ENCODE assay signal across 11 cellular contexts in the genomic region with DNA sequence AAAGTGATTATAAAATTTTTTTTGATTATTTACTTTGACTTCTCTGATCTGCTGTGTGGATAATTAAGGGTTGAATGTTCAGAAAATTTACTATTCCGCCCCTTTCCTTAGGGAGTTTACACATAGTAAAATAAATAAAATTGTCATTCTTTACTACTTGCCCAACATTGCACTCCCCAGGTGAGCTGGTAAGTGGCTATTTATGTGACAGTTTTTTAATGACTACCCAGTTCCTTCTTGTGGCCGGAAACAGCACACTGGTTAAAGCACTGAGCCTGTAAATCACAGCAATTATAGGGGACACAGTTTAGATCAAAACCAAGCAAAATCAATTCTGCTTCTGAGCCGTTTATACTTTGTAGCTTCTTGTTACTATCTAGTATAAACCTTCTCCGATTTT.
A peak's percentile ranks its signal among the peaks of the same experiment; 100 is the strongest.
DNase-seq lines count a peak whose midpoint lies in the region; ATAC-seq and TF ChIP-seq lines count a peak whose summit lies in the region.
"Had no signal": no experiment of that assay in that cellular context is flagged by ENCODE, and none has a peak within 500 bp of the region (broad histone marks: within the 10 kb centered on the region; RNA-seq: fewer than 3 reads in every experiment).

No MANE protein-coding gene starts in this region.

- H2AFZ ChIP-seq in OCI-LY3 (ENCODE audit: low read depth, low read length) = no peak overlapping the region

- in situ Hi-C loops in GM13977 (cut with MboI; ENCODE audit: low pct_unique_long_range_greater_than_20kb, low sequenced_read_pairs, unreplicated experiment) = no loop called here

- H3K27ac ChIP-seq in OCI-LY3 (ENCODE audit: low read length) = no peak overlapping the region
- H3K27ac ChIP-seq: cardiac muscle cell had no signal

- no peak overlapping the region for H3K9ac ChIP-seq in OCI-LY3 (ENCODE audit: low read length)

- H4K20me1 ChIP-seq in OCI-LY3 (ENCODE audit: insufficient read depth, low read length) = no peaks in the 10 kb centered on the region

- H3K4me2 ChIP-seq in OCI-LY3 (ENCODE audit: low read length) = peak overlapping the region; percentile 39

- TF ChIP-seq CTCF in GM13977 (IDR thresholded peaks at IDR 0.05; ENCODE audit: extremely low read depth, insufficient read depth, missing control alignments) (no peak), OCI-LY3 (IDR thresholded peaks at IDR 0.05; ENCODE audit: low read depth, low read length) (no peak; the same call in 1 of the 2 replicates)

- no peaks in the 10 kb centered on the region for H3K36me3 ChIP-seq in OCI-LY3 (replicated peaks; ENCODE audit: low read depth, low read length)
- H3K36me3 ChIP-seq: cardiac muscle cell, Peyer's patch had no signal

- no peaks in the 10 kb centered on the region for H3K9me3 ChIP-seq in OCI-LY3 (ENCODE audit: insufficient read depth, low read length)
- H3K9me3 ChIP-seq: Peyer's patch had no signal

- H3K4me1 ChIP-seq in OCI-LY3 (ENCODE audit: low read length) = peaks cover 12% of the 10 kb centered on the region

- H3K79me2 ChIP-seq in OCI-LY3 (ENCODE audit: low read length) = no peaks in the 10 kb centered on the region

- peak; percentile 7 for DNase-seq in GM13977 (ENCODE audit: low spot score)
- DNase-seq in NCI-H128 (lab: John Stamatoyannopoulos, UW; ENCODE audit: unreplicated experiment) = no peak
- no peak for DNase-seq in stimulated activated CD4-positive, alpha-beta T cell treated with anti-CD3 and anti-CD28 coated beads, Interleukin-2, amount 100 ng/mL, for 24 hours
- no peak for DNase-seq in activated gamma-delta T cell (lab: John Stamatoyannopoulos, UW)
- DNase-seq in germinal center (ENCODE audit: low spot score) = no peak
- DNase-seq: left cardiac atrium, Peyer's patch had no signal

- no peak overlapping the region for H3K4me3 ChIP-seq in OCI-LY3 (ENCODE audit: low read length)
- H3K4me3 ChIP-seq: cardiac muscle cell, Peyer's patch had no signal

- ATAC-seq in GM21390 (IDR thresholded peaks at IDR 0.05; ENCODE audit: unreplicated experiment) (peak; percentile 89), HG03159 (IDR thresholded peaks at IDR 0.05; ENCODE audit: unreplicated experiment) (peak; percentile 99)
- ATAC-seq: left cardiac atrium had no signal

- peaks cover 46% of the 10 kb centered on the region for H3K27me3 ChIP-seq in OCI-LY3 (ENCODE audit: low read depth, low read length)
- H3K27me3 ChIP-seq: cardiac muscle cell, Peyer's patch had no signal
